In the genomic region with DNA sequence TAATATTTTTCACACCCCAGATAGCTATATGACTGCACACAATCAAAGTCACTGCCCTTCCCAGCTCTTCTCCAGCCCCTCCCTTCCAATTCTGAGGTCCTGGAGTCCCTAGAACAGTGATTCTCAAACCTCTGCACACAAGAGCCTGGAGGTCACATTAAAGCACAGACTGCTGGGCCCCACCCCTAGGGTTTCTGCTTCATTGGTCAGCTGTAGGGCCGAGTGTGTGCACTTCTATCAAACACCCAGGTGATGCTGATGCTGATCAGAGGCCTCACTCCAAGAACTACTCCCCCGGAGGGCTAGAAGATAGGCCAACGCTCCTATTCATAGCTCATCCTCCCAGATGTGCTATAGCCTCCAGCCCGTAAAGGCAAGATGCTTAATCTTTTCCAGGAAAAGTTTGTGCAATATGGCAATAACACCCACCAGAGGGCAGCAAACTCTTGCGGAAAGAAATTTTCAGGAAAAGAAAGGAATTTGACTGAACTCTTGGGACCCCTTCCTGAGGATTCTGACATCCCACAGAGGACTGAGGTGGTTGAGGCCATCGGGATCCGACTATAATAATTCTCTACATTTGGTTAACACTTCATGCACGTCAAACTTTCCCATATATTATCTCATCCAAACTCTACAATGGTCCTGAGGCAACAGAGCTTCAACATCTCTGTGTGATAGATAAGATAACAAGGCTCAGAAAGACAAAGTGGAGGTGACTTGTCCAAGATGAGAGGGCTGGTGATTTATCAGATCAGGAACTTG, we compare ENCODE assay signal across 1 cellular context.
A peak's percentile ranks its signal among the peaks of the same experiment; 100 is the strongest.
TF ChIP-seq lines count a peak whose summit lies in the region.

No MANE protein-coding gene starts in this region.

TF ChIP-seq in HepG2, 621 proteins besides CTCF, POLR2A, EP300 and RAD21 (continued from another document and continues in another):
- TF ChIP-seq, protein P1, sequence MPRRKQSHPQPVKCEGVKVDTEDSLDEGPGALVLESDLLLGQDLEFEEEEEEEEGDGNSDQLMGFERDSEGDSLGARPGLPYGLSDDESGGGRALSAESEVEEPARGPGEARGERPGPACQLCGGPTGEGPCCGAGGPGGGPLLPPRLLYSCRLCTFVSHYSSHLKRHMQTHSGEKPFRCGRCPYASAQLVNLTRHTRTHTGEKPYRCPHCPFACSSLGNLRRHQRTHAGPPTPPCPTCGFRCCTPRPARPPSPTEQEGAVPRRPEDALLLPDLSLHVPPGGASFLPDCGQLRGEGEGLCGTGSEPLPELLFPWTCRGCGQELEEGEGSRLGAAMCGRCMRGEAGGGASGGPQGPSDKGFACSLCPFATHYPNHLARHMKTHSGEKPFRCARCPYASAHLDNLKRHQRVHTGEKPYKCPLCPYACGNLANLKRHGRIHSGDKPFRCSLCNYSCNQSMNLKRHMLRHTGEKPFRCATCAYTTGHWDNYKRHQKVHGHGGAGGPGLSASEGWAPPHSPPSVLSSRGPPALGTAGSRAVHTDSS (CRISPR knock-in tag; conservative IDR thresholded peaks at IDR 0.05), result no peak
- TF ChIP-seq ZNF761 (CRISPR knock-in tag; conservative IDR thresholded peaks at IDR 0.05) (no peak), ZNF614 (CRISPR knock-in tag; IDR thresholded peaks at IDR 0.05; ENCODE audit: borderline replicate concordance) (0 out of 2 replicates have a peak, but pooled peaks have one; percentile 45), ZNF749 (CRISPR knock-in tag; IDR thresholded peaks at IDR 0.05; ENCODE audit: borderline replicate concordance) (no peak), JDP2 (CRISPR knock-in tag; IDR thresholded peaks at IDR 0.05; ENCODE audit: borderline replicate concordance) (no peak), POLR2AphosphoS2 (IDR thresholded peaks at IDR 0.05; ENCODE audit: low read depth, low read length) (no peak), ZNF326 (CRISPR knock-in tag; IDR thresholded peaks at IDR 0.05; ENCODE audit: borderline replicate concordance) (no peak), SMC3 (IDR thresholded peaks at IDR 0.05; ENCODE audit: low read length) (peak; percentile 95), ZBTB38 (CRISPR knock-in tag; IDR thresholded peaks at IDR 0.05) (no peak), HES4 (CRISPR knock-in tag; IDR thresholded peaks at IDR 0.05; ENCODE audit: borderline replicate concordance) (no peak), SOX13 (IDR thresholded peaks at IDR 0.05) (no peak), SOX13 (CRISPR knock-in tag; conservative IDR thresholded peaks at IDR 0.05 in 1 of 2, IDR thresholded peaks at IDR 0.05 in 1 of 2) (no peak), ZNF841 (CRISPR knock-in tag; IDR thresholded peaks at IDR 0.05; ENCODE audit: borderline replicate concordance) (no peak), TEAD3 (CRISPR knock-in tag; optimal IDR thresholded peaks at IDR 0.05; ENCODE audit: borderline replicate concordance) (peak; percentile 21), MEIS2 (CRISPR knock-in tag; IDR thresholded peaks at IDR 0.05) (no peak), ZNF792 (CRISPR knock-in tag; IDR thresholded peaks at IDR 0.05) (no peak), GTF3A (CRISPR knock-in tag; conservative IDR thresholded peaks at IDR 0.05) (no peak), ZNF563 (CRISPR knock-in tag; IDR thresholded peaks at IDR 0.05) (no peak), CREB1 (IDR thresholded peaks at IDR 0.05) (no peak), CREB1 (CRISPR knock-in tag; IDR thresholded peaks at IDR 0.05) (0 out of 2 replicates have a peak, but pooled peaks have one; percentile 23), PTBP1 (IDR thresholded peaks at IDR 0.05; ENCODE audit: low read depth, low read length, poor library complexity, severe bottlenecking) (no peak), NFRKB (IDR thresholded peaks at IDR 0.05) (no peak), ZKSCAN1 (IDR thresholded peaks at IDR 0.05; ENCODE audit: low read length) (no peak)
- TF ChIP-seq, protein P2, sequence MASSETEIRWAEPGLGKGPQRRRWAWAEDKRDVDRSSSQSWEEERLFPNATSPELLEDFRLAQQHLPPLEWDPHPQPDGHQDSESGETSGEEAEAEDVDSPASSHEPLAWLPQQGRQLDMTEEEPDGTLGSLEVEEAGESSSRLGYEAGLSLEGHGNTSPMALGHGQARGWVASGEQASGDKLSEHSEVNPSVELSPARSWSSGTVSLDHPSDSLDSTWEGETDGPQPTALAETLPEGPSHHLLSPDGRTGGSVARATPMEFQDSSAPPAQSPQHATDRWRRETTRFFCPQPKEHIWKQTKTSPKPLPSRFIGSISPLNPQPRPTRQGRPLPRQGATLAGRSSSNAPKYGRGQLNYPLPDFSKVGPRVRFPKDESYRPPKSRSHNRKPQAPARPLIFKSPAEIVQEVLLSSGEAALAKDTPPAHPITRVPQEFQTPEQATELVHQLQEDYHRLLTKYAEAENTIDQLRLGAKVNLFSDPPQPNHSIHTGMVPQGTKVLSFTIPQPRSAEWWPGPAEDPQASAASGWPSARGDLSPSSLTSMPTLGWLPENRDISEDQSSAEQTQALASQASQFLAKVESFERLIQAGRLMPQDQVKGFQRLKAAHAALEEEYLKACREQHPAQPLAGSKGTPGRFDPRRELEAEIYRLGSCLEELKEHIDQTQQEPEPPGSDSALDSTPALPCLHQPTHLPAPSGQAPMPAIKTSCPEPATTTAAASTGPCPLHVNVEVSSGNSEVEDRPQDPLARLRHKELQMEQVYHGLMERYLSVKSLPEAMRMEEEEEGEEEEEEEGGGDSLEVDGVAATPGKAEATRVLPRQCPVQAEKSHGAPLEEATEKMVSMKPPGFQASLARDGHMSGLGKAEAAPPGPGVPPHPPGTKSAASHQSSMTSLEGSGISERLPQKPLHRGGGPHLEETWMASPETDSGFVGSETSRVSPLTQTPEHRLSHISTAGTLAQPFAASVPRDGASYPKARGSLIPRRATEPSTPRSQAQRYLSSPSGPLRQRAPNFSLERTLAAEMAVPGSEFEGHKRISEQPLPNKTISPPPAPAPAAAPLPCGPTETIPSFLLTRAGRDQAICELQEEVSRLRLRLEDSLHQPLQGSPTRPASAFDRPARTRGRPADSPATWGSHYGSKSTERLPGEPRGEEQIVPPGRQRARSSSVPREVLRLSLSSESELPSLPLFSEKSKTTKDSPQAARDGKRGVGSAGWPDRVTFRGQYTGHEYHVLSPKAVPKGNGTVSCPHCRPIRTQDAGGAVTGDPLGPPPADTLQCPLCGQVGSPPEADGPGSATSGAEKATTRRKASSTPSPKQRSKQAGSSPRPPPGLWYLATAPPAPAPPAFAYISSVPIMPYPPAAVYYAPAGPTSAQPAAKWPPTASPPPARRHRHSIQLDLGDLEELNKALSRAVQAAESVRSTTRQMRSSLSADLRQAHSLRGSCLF (CRISPR knock-in tag; IDR thresholded peaks at IDR 0.05; ENCODE audit: borderline replicate concordance), result no peak
- TF ChIP-seq, protein P3, sequence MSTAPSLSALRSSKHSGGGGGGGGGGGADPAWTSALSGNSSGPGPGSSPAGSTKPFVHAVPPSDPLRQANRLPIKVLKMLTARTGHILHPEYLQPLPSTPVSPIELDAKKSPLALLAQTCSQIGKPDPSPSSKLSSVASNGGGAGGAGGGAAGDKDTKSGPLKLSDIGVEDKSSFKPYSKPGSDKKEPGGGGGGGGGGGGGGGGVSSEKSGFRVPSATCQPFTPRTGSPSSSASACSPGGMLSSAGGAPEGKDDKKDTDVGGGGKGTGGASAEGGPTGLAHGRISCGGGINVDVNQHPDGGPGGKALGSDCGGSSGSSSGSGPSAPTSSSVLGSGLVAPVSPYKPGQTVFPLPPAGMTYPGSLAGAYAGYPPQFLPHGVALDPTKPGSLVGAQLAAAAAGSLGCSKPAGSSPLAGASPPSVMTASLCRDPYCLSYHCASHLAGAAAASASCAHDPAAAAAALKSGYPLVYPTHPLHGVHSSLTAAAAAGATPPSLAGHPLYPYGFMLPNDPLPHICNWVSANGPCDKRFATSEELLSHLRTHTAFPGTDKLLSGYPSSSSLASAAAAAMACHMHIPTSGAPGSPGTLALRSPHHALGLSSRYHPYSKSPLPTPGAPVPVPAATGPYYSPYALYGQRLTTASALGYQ (CRISPR knock-in tag; IDR thresholded peaks at IDR 0.05), result no peak
- TF ChIP-seq, protein P4, sequence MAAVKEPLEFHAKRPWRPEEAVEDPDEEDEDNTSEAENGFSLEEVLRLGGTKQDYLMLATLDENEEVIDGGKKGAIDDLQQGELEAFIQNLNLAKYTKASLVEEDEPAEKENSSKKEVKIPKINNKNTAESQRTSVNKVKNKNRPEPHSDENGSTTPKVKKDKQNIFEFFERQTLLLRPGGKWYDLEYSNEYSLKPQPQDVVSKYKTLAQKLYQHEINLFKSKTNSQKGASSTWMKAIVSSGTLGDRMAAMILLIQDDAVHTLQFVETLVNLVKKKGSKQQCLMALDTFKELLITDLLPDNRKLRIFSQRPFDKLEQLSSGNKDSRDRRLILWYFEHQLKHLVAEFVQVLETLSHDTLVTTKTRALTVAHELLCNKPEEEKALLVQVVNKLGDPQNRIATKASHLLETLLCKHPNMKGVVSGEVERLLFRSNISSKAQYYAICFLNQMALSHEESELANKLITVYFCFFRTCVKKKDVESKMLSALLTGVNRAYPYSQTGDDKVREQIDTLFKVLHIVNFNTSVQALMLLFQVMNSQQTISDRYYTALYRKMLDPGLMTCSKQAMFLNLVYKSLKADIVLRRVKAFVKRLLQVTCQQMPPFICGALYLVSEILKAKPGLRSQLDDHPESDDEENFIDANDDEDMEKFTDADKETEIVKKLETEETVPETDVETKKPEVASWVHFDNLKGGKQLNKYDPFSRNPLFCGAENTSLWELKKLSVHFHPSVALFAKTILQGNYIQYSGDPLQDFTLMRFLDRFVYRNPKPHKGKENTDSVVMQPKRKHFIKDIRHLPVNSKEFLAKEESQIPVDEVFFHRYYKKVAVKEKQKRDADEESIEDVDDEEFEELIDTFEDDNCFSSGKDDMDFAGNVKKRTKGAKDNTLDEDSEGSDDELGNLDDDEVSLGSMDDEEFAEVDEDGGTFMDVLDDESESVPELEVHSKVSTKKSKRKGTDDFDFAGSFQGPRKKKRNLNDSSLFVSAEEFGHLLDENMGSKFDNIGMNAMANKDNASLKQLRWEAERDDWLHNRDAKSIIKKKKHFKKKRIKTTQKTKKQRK (IDR thresholded peaks at IDR 0.05; ENCODE audit: low read length), result no peak
- TF ChIP-seq, protein P5, sequence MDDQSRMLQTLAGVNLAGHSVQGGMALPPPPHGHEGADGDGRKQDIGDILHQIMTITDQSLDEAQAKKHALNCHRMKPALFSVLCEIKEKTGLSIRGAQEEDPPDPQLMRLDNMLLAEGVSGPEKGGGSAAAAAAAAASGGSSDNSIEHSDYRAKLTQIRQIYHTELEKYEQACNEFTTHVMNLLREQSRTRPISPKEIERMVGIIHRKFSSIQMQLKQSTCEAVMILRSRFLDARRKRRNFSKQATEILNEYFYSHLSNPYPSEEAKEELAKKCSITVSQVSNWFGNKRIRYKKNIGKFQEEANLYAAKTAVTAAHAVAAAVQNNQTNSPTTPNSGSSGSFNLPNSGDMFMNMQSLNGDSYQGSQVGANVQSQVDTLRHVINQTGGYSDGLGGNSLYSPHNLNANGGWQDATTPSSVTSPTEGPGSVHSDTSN (CRISPR knock-in tag; IDR thresholded peaks at IDR 0.05; ENCODE audit: borderline replicate concordance), result no peak
- TF ChIP-seq, protein P6, sequence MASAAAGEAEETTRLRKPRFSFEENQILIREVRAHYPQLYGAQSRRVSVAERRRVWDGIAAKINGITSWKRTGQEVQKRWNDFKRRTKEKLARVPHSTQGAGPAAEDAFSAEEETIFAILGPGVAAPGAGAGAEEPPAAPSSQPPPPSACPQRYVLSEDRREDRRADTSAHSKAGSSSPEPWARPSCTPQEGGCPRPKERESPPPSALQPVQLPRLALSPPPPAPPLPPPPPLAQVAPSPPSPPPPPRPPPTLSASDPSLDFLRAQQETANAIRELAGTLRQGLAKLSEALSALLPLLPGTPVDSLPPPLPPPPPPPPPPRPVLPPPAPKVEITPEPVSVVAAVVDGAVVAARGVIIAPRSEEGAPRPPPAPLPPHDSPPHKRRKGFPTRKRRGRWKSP (CRISPR knock-in tag; IDR thresholded peaks at IDR 0.05), result 0 out of 2 replicates have a peak, but pooled peaks have one; percentile 32
- TF ChIP-seq, protein P7, sequence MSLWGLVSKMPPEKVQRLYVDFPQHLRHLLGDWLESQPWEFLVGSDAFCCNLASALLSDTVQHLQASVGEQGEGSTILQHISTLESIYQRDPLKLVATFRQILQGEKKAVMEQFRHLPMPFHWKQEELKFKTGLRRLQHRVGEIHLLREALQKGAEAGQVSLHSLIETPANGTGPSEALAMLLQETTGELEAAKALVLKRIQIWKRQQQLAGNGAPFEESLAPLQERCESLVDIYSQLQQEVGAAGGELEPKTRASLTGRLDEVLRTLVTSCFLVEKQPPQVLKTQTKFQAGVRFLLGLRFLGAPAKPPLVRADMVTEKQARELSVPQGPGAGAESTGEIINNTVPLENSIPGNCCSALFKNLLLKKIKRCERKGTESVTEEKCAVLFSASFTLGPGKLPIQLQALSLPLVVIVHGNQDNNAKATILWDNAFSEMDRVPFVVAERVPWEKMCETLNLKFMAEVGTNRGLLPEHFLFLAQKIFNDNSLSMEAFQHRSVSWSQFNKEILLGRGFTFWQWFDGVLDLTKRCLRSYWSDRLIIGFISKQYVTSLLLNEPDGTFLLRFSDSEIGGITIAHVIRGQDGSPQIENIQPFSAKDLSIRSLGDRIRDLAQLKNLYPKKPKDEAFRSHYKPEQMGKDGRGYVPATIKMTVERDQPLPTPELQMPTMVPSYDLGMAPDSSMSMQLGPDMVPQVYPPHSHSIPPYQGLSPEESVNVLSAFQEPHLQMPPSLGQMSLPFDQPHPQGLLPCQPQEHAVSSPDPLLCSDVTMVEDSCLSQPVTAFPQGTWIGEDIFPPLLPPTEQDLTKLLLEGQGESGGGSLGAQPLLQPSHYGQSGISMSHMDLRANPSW (CRISPR knock-in tag; IDR thresholded peaks at IDR 0.05; ENCODE audit: borderline replicate concordance), result no peak
